9 cellular contexts compared by ENCODE assay signal in the genomic region with DNA sequence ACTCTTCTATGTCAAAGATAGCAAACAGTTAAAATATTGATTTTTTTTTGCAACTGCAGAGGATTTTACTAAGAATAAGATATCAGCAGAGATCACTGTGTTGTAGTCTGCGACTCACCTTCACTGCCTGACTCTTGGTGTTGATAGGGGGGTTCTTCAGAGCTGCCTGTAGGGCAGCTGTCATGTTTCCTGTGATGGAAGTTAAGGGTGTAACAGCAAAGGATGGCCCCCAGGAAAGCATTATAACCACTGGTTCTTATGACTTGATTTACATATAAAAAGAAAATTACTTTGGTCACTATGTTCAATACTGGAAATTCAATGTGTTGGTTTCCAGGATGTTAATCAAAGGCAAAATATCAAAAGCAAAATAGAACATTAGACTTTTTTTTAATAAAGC. TPM values are rescaled to one million over a fixed set of nuclear protein-coding genes. Genes with fewer than 3 reads are reported as not detected.
A peak's percentile ranks its signal among the peaks of the same experiment; 100 is the strongest.
DNase-seq lines count a peak whose midpoint lies in the region; ATAC-seq and TF ChIP-seq lines count a peak whose summit lies in the region.
"Had no signal": no experiment of that assay in that cellular context is flagged by ENCODE, and none has a peak within 500 bp of the region (broad histone marks: within the 10 kb centered on the region; RNA-seq: fewer than 3 reads in every experiment).

No MANE protein-coding gene starts in this region.

- intact Hi-C loops in activated CD4-positive, alpha-beta T cell treated with anti-CD3 and anti-CD28 coated beads for 36 hours (cut with DNase I, micrococcal nuclease) = loop anchor here (5.0 to 10.0 kb wide), 7 partner anchors 41 to 1682 kb away; partner anchors contain the start of genes C1orf21 (in 1 of the 2), EDEM3 (in 1 of the 2), IVNS1ABP (in 1 of the 2) and LAMC1 (in 1 of the 2)
- intact Hi-C loops in stomach (cut with DNase I; ENCODE audit: low total_unique reads) = loop anchor here (10.0 kb wide), 1 partner anchor 158 kb away; the partner anchor contains the start of gene SMG7

- H3K27me3 Mint-ChIP-seq in activated CD4-positive, alpha-beta T cell treated with anti-CD3 and anti-CD28 coated beads for 36 hours = no peaks in the 10 kb centered on the region

- H3K9me3 Mint-ChIP-seq in activated CD4-positive, alpha-beta T cell treated with anti-CD3 and anti-CD28 coated beads for 36 hours (ENCODE audit: low read depth) = peaks cover 3% of the 10 kb centered on the region

- H3K4me2 ChIP-seq in SU-DHL-6 (ENCODE audit: low read depth, low read length, poor library complexity, severe bottlenecking) = peak overlapping the region; percentile 80

- no peak overlapping the region for H2AFZ ChIP-seq in SU-DHL-6 (ENCODE audit: low read depth, low read length, severe bottlenecking)

- TF ChIP-seq EP300 in gastroesophageal sphincter (IDR thresholded peaks at IDR 0.05) (no peak), stomach (IDR thresholded peaks at IDR 0.05) (no peak)

- peak; percentile 34 for DNase-seq in activated CD4-positive, alpha-beta T cell treated with anti-CD3 and anti-CD28 coated beads for 36 hours
- DNase-seq in activated CD4-positive, alpha-beta T cell treated with anti-CD3 and anti-CD28 coated beads, Interleukin-2, amount 50 U/mL, for 1 hour = no peak
- no peak for DNase-seq in stomach
- no peak for DNase-seq in ureter (ENCODE audit: low spot score)
- DNase-seq in activated CD4-positive, alpha-beta T cell treated with anti-CD3 and anti-CD28 coated beads for 4 hours = no peak
- DNase-seq: adrenal gland had no signal

- TF ChIP-seq POLR2A in gastroesophageal sphincter (IDR thresholded peaks at IDR 0.05) (no peak), stomach (IDR thresholded peaks at IDR 0.05) (no peak)

- H3K4me1 ChIP-seq in gastroesophageal sphincter = peaks cover 5 to 68% (median 14%) of the 10 kb centered on the region in 3 donors
- H3K4me1 ChIP-seq in stomach = peaks cover 34 to 76% (median 54%) of the 10 kb centered on the region in 4 donors

- TF ChIP-seq CTCF in SU-DHL-6 (IDR thresholded peaks at IDR 0.05; ENCODE audit: insufficient read depth, low read length, poor library complexity, severe bottlenecking) (no peak), gastroesophageal sphincter (IDR thresholded peaks at IDR 0.05) (no peak), stomach (IDR thresholded peaks at IDR 0.05) (no peak)

- peak overlapping the region; percentile 95 for H3K27ac Mint-ChIP-seq in activated CD4-positive, alpha-beta T cell treated with anti-CD3 and anti-CD28 coated beads for 36 hours

- 25 to 43% methylated on average over 1 of the region's 1 CpG for WGBS in gastroesophageal sphincter (ENCODE audit: low coverage in 1 of 2), 2 donors
- WGBS in stomach, 5 donors = 28 to 51% (median 34%) methylated on average over 1 of the region's 1 CpG

- peak overlapping the region; percentile 97 for H3K4me3 Mint-ChIP-seq in activated CD4-positive, alpha-beta T cell treated with anti-CD3 and anti-CD28 coated beads for 36 hours

- peaks cover 38% of the 10 kb centered on the region for H3K36me3 Mint-ChIP-seq in activated CD4-positive, alpha-beta T cell treated with anti-CD3 and anti-CD28 coated beads for 36 hours (ENCODE audit: low read depth)

- peaks cover 44% of the 10 kb centered on the region for H3K79me2 ChIP-seq in SU-DHL-6 (ENCODE audit: insufficient read depth, low read length)

- CTCF ChIA-PET in activated CD4-positive, alpha-beta T cell treated with anti-CD3 and anti-CD28 coated beads for 36 hours (lab: Charles Lee) = interaction anchor here (0.8 to 4.1 kb wide), 12 partner anchors 10 to 355 kb away, joined by 3 to 42 read pairs (median 6); partner anchors contain the start of genes APOBEC4 and SMG7

- H3K27me3 ChIP-seq in SU-DHL-6 (ENCODE audit: low read length) (no peaks in the 10 kb centered on the region), gastroesophageal sphincter (no peaks in the 10 kb centered on the region), stomach (no peaks in the 10 kb centered on the region)
- H3K27me3 ChIP-seq: adrenal gland had no signal

- H3K4me3 ChIP-seq in SU-DHL-6 (ENCODE audit: insufficient read depth, low read length, poor library complexity, severe bottlenecking) (peak overlapping the region; percentile 99), gastroesophageal sphincter (peak overlapping the region; percentile 76 to 81), stomach (peak overlapping the region; percentile 73 to 93 (median 85))

- peaks cover 25% of the 10 kb centered on the region for H3F3A ChIP-seq in SU-DHL-6 (ENCODE audit: insufficient read depth)

- no peak for ATAC-seq in activated CD4-positive, alpha-beta T cell treated with anti-CD3 and anti-CD28 coated beads for 36 hours
- no peak for ATAC-seq in gastroesophageal sphincter
- ATAC-seq in HG02973 (IDR thresholded peaks at IDR 0.05; ENCODE audit: unreplicated experiment) = no peak

- H4K20me1 ChIP-seq in SU-DHL-6 (ENCODE audit: low read depth, low read length) = peaks cover 30% of the 10 kb centered on the region

- H3K4me1 Mint-ChIP-seq in activated CD4-positive, alpha-beta T cell treated with anti-CD3 and anti-CD28 coated beads for 36 hours = peaks cover 58% of the 10 kb centered on the region

- H3K36me3 ChIP-seq in SU-DHL-6 (ENCODE audit: low read length) = peaks cover 40% of the 10 kb centered on the region
- H3K36me3 ChIP-seq in gastroesophageal sphincter = peaks cover 0 to 28% of the 10 kb centered on the region in 2 donors
- peaks cover 10 to 34% (median 31%) of the 10 kb centered on the region in 4 donors for H3K36me3 ChIP-seq in stomach

- POLR2A ChIA-PET in activated CD4-positive, alpha-beta T cell treated with anti-CD3 and anti-CD28 coated beads for 36 hours (lab: Charles Lee) = interaction anchor here (0.6 kb wide), 1 partner anchor 409 kb away, joined by 4 read pairs; no protein-coding TSS in a partner anchor

- H3K27ac ChIP-seq in SU-DHL-6 (ENCODE audit: low read depth, low read length) (peak overlapping the region; percentile 79; the same call in 1 of the 2 replicates), gastroesophageal sphincter (peak overlapping the region; percentile 94 to 98 (median 96)), stomach (peak overlapping the region in 4 of 5 donors; percentile 95 to 97 (median 96))

- H3K9me3 ChIP-seq in SU-DHL-6 (ENCODE audit: insufficient read depth, low read length) (no peaks in the 10 kb centered on the region), gastroesophageal sphincter (no peaks in the 10 kb centered on the region), stomach (no peaks in the 10 kb centered on the region)

- no peaks in the 10 kb centered on the region for H3K9me2 ChIP-seq in SU-DHL-6 (replicated peaks; ENCODE audit: insufficient read depth, low read length)

- peak overlapping the region; percentile 91 for H3K9ac ChIP-seq in SU-DHL-6 (ENCODE audit: low read length)

RNA-seq across cellular contexts. Expression of gene ARPC5, which starts 2.6 kb away (rescaled TPM):
- total RNA-seq in activated CD4-positive, alpha-beta T cell treated with anti-CD3 and anti-CD28 coated beads for 36 hours = 100 to 1,000 TPM; 115 to 165 TPM
- total RNA-seq in gastroesophageal sphincter (100 to 1,000 TPM in 2 of 4 donors, 10 to 100 TPM in 2; 66.8 to 154 (median 87.5) TPM), stomach (100 to 1,000 TPM in 1 of 5 donors, 10 to 100 TPM in 4; 26.3 to 101 (median 73.7) TPM), ureter (77.7 TPM)
- polyA plus RNA-seq in stomach = 100 to 1,000 TPM in 1 of 3 donors, 10 to 100 TPM in 2; 54.5 to 106 (median 87.5) TPM

RNA-seq across cellular contexts. Expression of gene APOBEC4, which starts 20.2 kb away (rescaled TPM):
- not detected for total RNA-seq in activated CD4-positive, alpha-beta T cell treated with anti-CD3 and anti-CD28 coated beads for 36 hours
- total RNA-seq in gastroesophageal sphincter (not detected), stomach (not detected), ureter (not detected)
- polyA plus RNA-seq in stomach = not detected
- total RNA-seq: adrenal gland had no signal
- polyA plus RNA-seq: adrenal gland had no signal

RNA-seq across cellular contexts. Expression of gene NCF2, which starts 42.7 kb away (rescaled TPM):
- 1 to 10 TPM; 8.7 to 9.0 TPM for total RNA-seq in activated CD4-positive, alpha-beta T cell treated with anti-CD3 and anti-CD28 coated beads for 36 hours
- total RNA-seq in gastroesophageal sphincter (10 to 100 TPM in 2 of 4 donors, 1 to 10 TPM in 2; 3.7 to 22.0 (median 13.8) TPM), stomach (10 to 100 TPM in 1 of 5 donors, 1 to 10 TPM in 3, under 1 TPM in 1; 0.29 to 30.4 (median 6.4) TPM), ureter (3.8 TPM)
- 1 to 10 TPM; 3.1 to 10.0 (median 6.0) TPM for polyA plus RNA-seq in stomach
